ENCODE assay signal across 11 cellular contexts in the genomic region with DNA sequence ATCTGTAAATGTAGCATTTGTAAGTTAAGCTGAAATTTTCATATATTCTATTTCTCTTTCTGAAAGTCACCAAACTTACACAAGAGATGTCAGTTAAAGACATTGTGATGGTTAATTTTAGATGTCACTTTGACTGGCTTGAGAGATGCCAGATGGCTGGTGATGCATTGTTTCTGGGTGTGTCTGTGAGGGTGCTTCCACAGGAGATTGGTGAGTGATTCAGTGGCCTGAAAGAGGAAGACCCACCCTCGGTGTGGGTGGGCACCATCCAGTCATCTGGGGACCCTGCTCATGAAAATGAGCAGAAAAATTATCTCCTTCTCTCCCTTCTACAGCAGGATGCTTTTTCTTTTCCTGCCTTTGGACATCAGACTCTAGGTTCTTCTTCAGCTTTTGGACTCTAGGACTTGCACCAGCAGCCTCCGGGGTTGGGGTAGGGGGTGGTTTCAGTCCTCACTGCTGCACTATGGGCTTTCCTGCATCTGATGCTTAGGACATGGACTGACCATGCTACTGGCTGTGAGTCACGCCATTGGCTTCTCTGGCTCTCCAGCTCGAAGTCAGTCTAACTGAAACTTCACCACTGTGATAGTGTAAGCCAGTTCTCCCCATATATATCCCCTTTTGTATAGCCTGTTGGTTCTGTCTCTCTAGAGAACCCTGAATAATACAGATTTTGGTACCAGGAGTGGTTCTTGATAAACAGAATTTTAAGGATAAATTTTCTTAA. TPM values are rescaled to one million over a fixed set of nuclear protein-coding genes. Genes with fewer than 3 reads are reported as not detected.
DNase-seq lines count a peak whose midpoint lies in the region; ATAC-seq and TF ChIP-seq lines count a peak whose summit lies in the region.
"Had no signal": no experiment of that assay in that cellular context is flagged by ENCODE, and none has a peak within 500 bp of the region (broad histone marks: within the 10 kb centered on the region; RNA-seq: fewer than 3 reads in every experiment).

No MANE protein-coding gene starts in this region.

- CTCF ChIA-PET in CD8-positive, alpha-beta memory T cell (lab: Charles Lee), result interaction anchor here (0.8 to 4.0 kb wide), 9 partner anchors 8 to 220 kb away, joined by 3 to 47 read pairs (median 4); partner anchors contain the start of gene ERP27
- CTCF ChIA-PET in Calu3 (lab: Charles Lee), result interaction anchor here (1.2 to 2.3 kb wide), 2 partner anchors 14 to 183 kb away, joined by 3 to 23 read pairs; no protein-coding TSS in a partner anchor

- H3K36me3 Mint-ChIP-seq in CD8-positive, alpha-beta memory T cell, result peaks cover 0 to 8% (median 1%) of the 10 kb centered on the region in 3 donors
- H3K36me3 Mint-ChIP-seq in activated naive CD8-positive, alpha-beta T cell treated with anti-CD3 and anti-CD28 coated beads for 36 hours, result peaks cover 4% of the 10 kb centered on the region
- no peaks in the 10 kb centered on the region for H3K36me3 Mint-ChIP-seq in Calu3 (ENCODE audit: insufficient read depth, unreplicated experiment)
- H3K36me3 Mint-ChIP-seq: WTC11 had no signal

- peak overlapping the region; percentile 58 for H2AFZ ChIP-seq in osteoblast (ENCODE audit: low read length)

- H4K20me1 ChIP-seq in osteoblast (ENCODE audit: insufficient read depth, low read length), result no peaks in the 10 kb centered on the region

- H3K27ac ChIP-seq in CD8-positive, alpha-beta memory T cell (ENCODE audit: low read depth, low read length), result no peak overlapping the region
- no peak overlapping the region for H3K27ac ChIP-seq in osteoblast (ENCODE audit: low read depth, low read length)

- intact Hi-C loops in Calu3 (cut with micrococcal nuclease; ENCODE audit: unreplicated experiment), result loop anchor here (1.0 kb wide), 1 partner anchor 269 kb away; no protein-coding TSS in a partner anchor

- H3K27me3 ChIP-seq in CD8-positive, alpha-beta memory T cell (ENCODE audit: insufficient read depth, low read length, poor library complexity, severe bottlenecking), result no peaks in the 10 kb centered on the region
- no peaks in the 10 kb centered on the region for H3K27me3 ChIP-seq in osteoblast (ENCODE audit: insufficient read depth, low read length)

- H3K27me3 Mint-ChIP-seq in CD8-positive, alpha-beta memory T cell, result peaks cover 0 to 2% of the 10 kb centered on the region in 2 donors
- H3K27me3 Mint-ChIP-seq in activated naive CD8-positive, alpha-beta T cell treated with anti-CD3 and anti-CD28 coated beads for 36 hours, result no peaks in the 10 kb centered on the region
- H3K27me3 Mint-ChIP-seq in Calu3 (ENCODE audit: unreplicated experiment), result no peaks in the 10 kb centered on the region

- H3K4me1 Mint-ChIP-seq in CD8-positive, alpha-beta memory T cell, result peaks cover 23 to 39% (median 31%) of the 10 kb centered on the region in 3 donors
- H3K4me1 Mint-ChIP-seq in activated naive CD8-positive, alpha-beta T cell treated with anti-CD3 and anti-CD28 coated beads for 36 hours, result peaks cover 29% of the 10 kb centered on the region
- peaks cover 16% of the 10 kb centered on the region for H3K4me1 Mint-ChIP-seq in Calu3 (ENCODE audit: low read depth, unreplicated experiment)
- H3K4me1 Mint-ChIP-seq: WTC11 had no signal

- TF ChIP-seq CTCF in osteoblast (IDR thresholded peaks at IDR 0.05; ENCODE audit: extremely low read depth, low read depth, low read length) (no peak), Calu3 (IDR thresholded peaks at IDR 0.05; ENCODE audit: unreplicated experiment) (no peak)

- H3K4me2 ChIP-seq in osteoblast (ENCODE audit: insufficient read depth, low read length), result no peak overlapping the region

- no peaks in the 10 kb centered on the region for H3K79me2 ChIP-seq in osteoblast (ENCODE audit: insufficient read depth, low read length)

- H3K4me3 ChIP-seq in CD8-positive, alpha-beta memory T cell (ENCODE audit: low read length), result no peak overlapping the region
- no peak overlapping the region for H3K4me3 ChIP-seq in osteoblast (ENCODE audit: insufficient read depth, low read length)

- ATAC-seq in GM21360 (IDR thresholded peaks at IDR 0.05; ENCODE audit: unreplicated experiment) (no peak), GM19467 (IDR thresholded peaks at IDR 0.05; ENCODE audit: unreplicated experiment) (no peak), HG02870 (IDR thresholded peaks at IDR 0.05; ENCODE audit: unreplicated experiment) (no peak)
- ATAC-seq: WTC11 had no signal

- H3K4me1 ChIP-seq in CD8-positive, alpha-beta memory T cell (ENCODE audit: insufficient read depth, low read length), result peaks cover 24% of the 10 kb centered on the region
- H3K4me1 ChIP-seq in osteoblast (ENCODE audit: insufficient read depth, low read length), result no peaks in the 10 kb centered on the region

- peak overlapping the region; percentile 3 to 85 (median 49) for H3K27ac Mint-ChIP-seq in CD8-positive, alpha-beta memory T cell
- peak overlapping the region; percentile 44 for H3K27ac Mint-ChIP-seq in activated naive CD8-positive, alpha-beta T cell treated with anti-CD3 and anti-CD28 coated beads for 36 hours
- no peak overlapping the region for H3K27ac Mint-ChIP-seq in Calu3 (ENCODE audit: unreplicated experiment)
- H3K27ac Mint-ChIP-seq: WTC11 had no signal

- no peaks in the 10 kb centered on the region for H3K9me3 ChIP-seq in CD8-positive, alpha-beta memory T cell (ENCODE audit: low read length)
- no peaks in the 10 kb centered on the region for H3K9me3 ChIP-seq in osteoblast (ENCODE audit: low read depth, low read length)

- peak overlapping the region in 1 of 7 donors; percentile 5 for H3K4me3 Mint-ChIP-seq in CD8-positive, alpha-beta memory T cell
- H3K4me3 Mint-ChIP-seq in activated naive CD8-positive, alpha-beta T cell treated with anti-CD3 and anti-CD28 coated beads for 36 hours, result no peak overlapping the region
- H3K4me3 Mint-ChIP-seq in Calu3 (ENCODE audit: low read depth, unreplicated experiment), result no peak overlapping the region
- H3K4me3 Mint-ChIP-seq: WTC11 had no signal

- no peaks in the 10 kb centered on the region for H3K36me3 ChIP-seq in CD8-positive, alpha-beta memory T cell (ENCODE audit: insufficient read depth, low read length)
- no peaks in the 10 kb centered on the region for H3K36me3 ChIP-seq in osteoblast (ENCODE audit: insufficient read depth, low read length)

- BruUV-seq in Calu3 (replicated peaks; lab: Mats Ljungman, UMichigan), result no TSS peak

- DNase-seq in CD8-positive, alpha-beta memory T cell, result no peak
- DNase-seq in HT1080 (ENCODE audit: low read depth) (peak; percentile 59), osteoblast (ENCODE audit: insufficient read length, low spot score, missing footprints) (peak; percentile 65), Calu3 (no peak)
- peak; percentile 12 for DNase-seq in activated naive CD8-positive, alpha-beta T cell treated with anti-CD3 and anti-CD28 coated beads for 36 hours
- DNase-seq: effector CD4-positive, alpha-beta T cell; NCI-H1694 treated with DMSO at 0.1 percent for 48 hours had no signal

- H3K9me3 Mint-ChIP-seq in CD8-positive, alpha-beta memory T cell, result peaks cover 0 to 3% (median 0%) of the 10 kb centered on the region in 5 donors
- H3K9me3 Mint-ChIP-seq in activated naive CD8-positive, alpha-beta T cell treated with anti-CD3 and anti-CD28 coated beads for 36 hours, result peaks cover 10% of the 10 kb centered on the region
- peaks cover 7% of the 10 kb centered on the region for H3K9me3 Mint-ChIP-seq in Calu3 (ENCODE audit: low read depth, unreplicated experiment)

- POLR2A ChIA-PET in CD8-positive, alpha-beta memory T cell (lab: Charles Lee), result interaction anchor here (1.0 kb wide), 1 partner anchor 32 kb away, joined by 5 read pairs; the partner anchor contains the start of gene ARHGDIB

RNA-seq across cellular contexts. Expression of gene PDE6H, which starts 20.9 kb away (rescaled TPM):
- total RNA-seq in CD8-positive, alpha-beta memory T cell, result not detected
- polyA plus RNA-seq in CD8-positive, alpha-beta memory T cell, result not detected
- total RNA-seq in HT1080 (2014; rRNA removed; shearing (Covaris generic)), result not detected in 2 replicates
- not detected in 2 replicates for polyA plus RNA-seq in HT1080 (2015; cell fraction: cytosol; rRNA removed)
- polyA plus RNA-seq in HT1080 (2015; cell fraction: nucleus; rRNA removed), result not detected in 2 replicates
- not detected for total RNA-seq in activated naive CD8-positive, alpha-beta T cell treated with anti-CD3 and anti-CD28 coated beads for 36 hours
- not detected in 2 replicates for total RNA-seq in osteoblast
- total RNA-seq in Calu3 (2022), result not detected in 2 replicates
- total RNA-seq: WTC11 had no signal

RNA-seq across cellular contexts. Expression of gene ARHGDIB, which starts 32.3 kb away (rescaled TPM):
- 100 to 1,000 TPM; 495 to 511 TPM for total RNA-seq in CD8-positive, alpha-beta memory T cell
- 2,936 TPM for polyA plus RNA-seq in CD8-positive, alpha-beta memory T cell
- 140 and 167 TPM in 2 replicates for total RNA-seq in HT1080 (2014; rRNA removed; shearing (Covaris generic))
- 119 and 121 TPM in 2 replicates for polyA plus RNA-seq in HT1080 (2015; cell fraction: cytosol; rRNA removed)
- polyA plus RNA-seq in HT1080 (2015; cell fraction: nucleus; rRNA removed), result 54.1 and 70.9 TPM in 2 replicates
- total RNA-seq in activated naive CD8-positive, alpha-beta T cell treated with anti-CD3 and anti-CD28 coated beads for 36 hours, result 100 to 1,000 TPM; 652 to 665 TPM
- total RNA-seq in osteoblast, result 1.5 and 7.2 TPM in 2 replicates
- total RNA-seq in Calu3 (2022), result 23.5 and 23.6 TPM in 2 replicates

RNA-seq across cellular contexts. Expression of gene ERP27, which starts 55.4 kb away (rescaled TPM):
- total RNA-seq in CD8-positive, alpha-beta memory T cell, result 1 to 10 TPM; 2.0 to 2.1 TPM
- 5.3 TPM for polyA plus RNA-seq in CD8-positive, alpha-beta memory T cell
- 0.03 TPM in 1 of 2 replicates, not detected in the other for total RNA-seq in HT1080 (2014; rRNA removed; shearing (Covaris generic))
- polyA plus RNA-seq in HT1080 (2015; cell fraction: cytosol; rRNA removed), result 0.11 TPM in 1 of 2 replicates, not detected in the other
- polyA plus RNA-seq in HT1080 (2015; cell fraction: nucleus; rRNA removed), result not detected in 2 replicates
- 1 to 10 TPM; 1.3 to 1.6 TPM for total RNA-seq in activated naive CD8-positive, alpha-beta T cell treated with anti-CD3 and anti-CD28 coated beads for 36 hours
- total RNA-seq in osteoblast, result not detected in 2 replicates
- 0.17 and 2.3 TPM in 2 replicates for total RNA-seq in Calu3 (2022)
- total RNA-seq: WTC11 had no signal

Comparison
In these comparisons a context has a peak if more than half of its experiments do, and no peak if none do; other contexts are left out.
1. DNase-seq: peak in HT1080 (single experiment), activated naive CD8-positive, alpha-beta T cell treated with anti-CD3 and anti-CD28 coated beads for 36 hours (single experiment) and osteoblast (single experiment); none in CD8-positive, alpha-beta memory T cell (0 of 5) and Calu3 (single experiment).